13 cellular contexts compared by ENCODE assay signal in the genomic region with DNA sequence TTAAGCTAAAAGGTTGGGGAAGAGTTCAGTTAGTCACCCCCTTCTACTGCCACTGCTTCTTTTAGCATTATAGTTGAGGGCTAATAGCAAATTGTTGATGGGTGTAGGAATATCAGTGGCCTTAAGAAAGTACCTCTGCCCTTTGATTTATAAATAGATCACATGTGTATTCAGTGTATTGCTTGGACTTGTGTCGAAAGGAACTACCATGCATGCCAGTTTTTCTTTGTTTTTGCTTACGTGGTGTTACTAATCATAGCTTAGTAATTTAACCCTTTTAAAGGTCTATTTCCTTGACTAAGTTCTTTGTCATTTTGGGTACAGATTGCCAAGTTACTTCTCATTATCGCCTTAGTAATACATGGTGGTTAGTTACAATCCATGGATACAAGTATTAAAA.
DNase-seq lines count a peak whose midpoint lies in the region; ATAC-seq, FAIRE-seq and TF ChIP-seq lines count a peak whose summit lies in the region.
"Had no signal": no experiment of that assay in that cellular context is flagged by ENCODE, and none has a peak within 500 bp of the region (broad histone marks: within the 10 kb centered on the region; RNA-seq: fewer than 3 reads in every experiment).

No MANE protein-coding gene starts in this region.

- H3K27ac ChIP-seq in K562 (ENCODE audit: extremely low read depth, low read depth, low read length) (no peak overlapping the region), heart right ventricle (peak overlapping the region; percentile 32 to 85 (median 78)), skeletal muscle tissue (ENCODE audit: low read depth, low read length) (peak overlapping the region; percentile 93)
- H3K27ac ChIP-seq: brain microvascular endothelial cell had no signal

- no peak for TF ChIP-seq POLR2A in K562 (conservative IDR thresholded peaks at IDR 0.05)

- WGBS in K562 (ENCODE audit: insufficient coverage, low coverage, missing lambda C conversion rate) = 86% methylated on average over 3 of the region's 3 CpGs
- 19 to 27% methylated on average over 3 of the region's 3 CpGs for WGBS in heart right ventricle, 2 donors

- intact Hi-C loops in K562 (cut with micrococcal nuclease) = no loop called here
- intact Hi-C loops in heart right ventricle (cut with DNase I) = loop anchor here in 1 of 10 donors (10.0 kb wide), 1 partner anchor 61 kb away; no protein-coding TSS in a partner anchor

- H3K9me3 ChIP-seq in K562 (replicated peaks; ENCODE audit: control insufficient read depth, insufficient read depth, low read depth, low read length) = no peaks in the 10 kb centered on the region
- no peaks in the 10 kb centered on the region for H3K9me3 ChIP-seq in heart right ventricle
- H3K9me3 ChIP-seq in skeletal muscle tissue (ENCODE audit: control insufficient read depth in 3 of 3, low read length in 3 of 3) = no peaks in the 10 kb centered on the region

- CTCF ChIA-PET in K562 (lab: Yijun Ruan, JAX; ENCODE audit: low intra/inter-chr PET ratio) = no interaction called here

- no peak for TF ChIP-seq EP300 in K562 (IDR thresholded peaks at IDR 0.05; ENCODE audit: low read length)

- H3K9me1 ChIP-seq in K562 (ENCODE audit: control insufficient read depth, insufficient read depth, low read length) = no peaks in the 10 kb centered on the region

- in situ Hi-C loops in K562 (cut with MboI) = no loop called here

- no peak for ATAC-seq in K562
- ATAC-seq in heart right ventricle = peak; percentile 31 to 88 (median 77)
- ATAC-seq in HG03460 (IDR thresholded peaks at IDR 0.05; ENCODE audit: unreplicated experiment) = no peak

- DNase-seq in HPDE6-E6E7 (ENCODE audit: extremely low spot score) (peak; percentile 22), K562 (ENCODE audit: extremely low read depth in 1 of 4, low spot score in 3 of 4) (no peak), heart right ventricle (no peak), nucleus accumbens (lab: John Stamatoyannopoulos, UW) (no peak), NCI-H146 treated with DMSO at 0.1 percent for 48 hours (lab: John Stamatoyannopoulos, UW; ENCODE audit: unreplicated experiment) (no peak)
- no peak for DNase-seq in stimulated activated naive CD4-positive, alpha-beta T cell treated with Interleukin-2 at 50 U/mL for 16 hours (lab: John Stamatoyannopoulos, UW)
- DNase-seq: brain microvascular endothelial cell; DMS79; NCI-H146; stimulated activated CD4-positive, alpha-beta T cell treated with anti-CD3 and anti-CD28 coated beads, Interleukin-12 subunit alpha, Interleukin-12 subunit beta, amount 100 ng/mL, for 4 hours; stimulated activated CD8-positive, alpha-beta memory T cell treated with anti-CD3 and anti-CD28 coated beads, Interleukin-4, amount 100 ng/mL, for 48 hours had no signal

- no peaks in the 10 kb centered on the region for H4K20me1 ChIP-seq in K562 (replicated peaks; ENCODE audit: control insufficient read depth, insufficient read depth, low read length)

- H3K9ac ChIP-seq in K562 (ENCODE audit: insufficient read depth in 1 of 2, low read depth in 2 of 2, low read length in 2 of 2) = no peak overlapping the region
- H3K9ac ChIP-seq in skeletal muscle tissue (ENCODE audit: low read depth in 1 of 3, low read length in 3 of 3) = peak overlapping the region; percentile 63 to 72 (median 66)

- no peaks in the 10 kb centered on the region for H3K79me2 ChIP-seq in K562 (ENCODE audit: control insufficient read depth, insufficient read depth, low read length)

- TF ChIP-seq CTCF in K562 (IDR thresholded peaks at IDR 0.05 in 2 of 3, conservative IDR thresholded peaks at IDR 0.05 in 1 of 3; ENCODE audit: insufficient read depth in 2 of 3, low read depth in 1 of 3, low read length in 3 of 3) (no peak), heart right ventricle (IDR thresholded peaks at IDR 0.05) (no peak)

- no peak overlapping the region for H2AFZ ChIP-seq in K562 (ENCODE audit: low read depth, low read length)

- POLR2A ChIA-PET in K562 (lab: Yijun Ruan, JAX) = interaction anchor here (0.8 to 1.1 kb wide), 2 partner anchors 16 to 148 kb away, joined by 3 to 5 read pairs; no protein-coding TSS in a partner anchor

- H3K4me2 ChIP-seq in K562 (ENCODE audit: insufficient read depth, low read length) = no peak overlapping the region

- H3K4me1 ChIP-seq in K562 (replicated peaks in 1 of 2; ENCODE audit: control insufficient read depth in 2 of 2, insufficient read depth in 2 of 2, low read length in 2 of 2) (no peaks in the 10 kb centered on the region), heart right ventricle (peaks cover 0 to 16% (median 4%) of the 10 kb centered on the region in 9 donors), skeletal muscle tissue (ENCODE audit: control insufficient read depth in 3 of 3, insufficient read depth in 3 of 3, low read length in 3 of 3) (no peaks in the 10 kb centered on the region)

- H3K36me3 ChIP-seq in K562 (ENCODE audit: control insufficient read depth, insufficient read depth, low read length) (peaks cover 14% of the 10 kb centered on the region; the same call in 1 of the 3 replicates), heart right ventricle (peaks cover 0 to 50% (median 0%) of the 10 kb centered on the region in 9 donors), skeletal muscle tissue (ENCODE audit: control insufficient read depth in 3 of 3, insufficient read depth in 3 of 3, low read length in 3 of 3) (peaks cover 20 to 25% (median 24%) of the 10 kb centered on the region in 3 donors)
- H3K36me3 ChIP-seq: brain microvascular endothelial cell had no signal

- H3K27me3 ChIP-seq in K562 (ENCODE audit: control insufficient read depth in 2 of 2, insufficient read depth in 2 of 2, low read length in 2 of 2) (no peaks in the 10 kb centered on the region), heart right ventricle (no peaks in the 10 kb centered on the region), skeletal muscle tissue (ENCODE audit: control insufficient read depth in 3 of 3, insufficient read depth in 3 of 3, low read length in 3 of 3) (no peaks in the 10 kb centered on the region)
- H3K27me3 ChIP-seq: brain microvascular endothelial cell had no signal

- BruUV-seq in K562 (replicated peaks; lab: Mats Ljungman, UMichigan) = no TSS peak

- no peak for TF ChIP-seq RAD21 in K562 (CRISPR knock-in tag; conservative IDR thresholded peaks at IDR 0.05 in 1 of 2, IDR thresholded peaks at IDR 0.05 in 1 of 2)

- peak; percentile 37 for FAIRE-seq in K562 (lab: Jason Lieb, UNC)

- H3K4me3 ChIP-seq in K562 (no peak overlapping the region), heart right ventricle (peak overlapping the region in 8 of 10 donors; percentile 1 to 62 (median 40)), skeletal muscle tissue (ENCODE audit: low read length in 3 of 3) (no peak overlapping the region)

TF ChIP-seq in K562, 482 proteins besides CTCF, POLR2A, EP300 and RAD21:
- TF ChIP-seq FOXP1 (CRISPR knock-in tag; IDR thresholded peaks at IDR 0.05) = no peak
TF ChIP-seq in K562: peak in this region for 0.

Comparison
In these comparisons a context has a peak if more than half of its experiments do, and no peak if none do; other contexts are left out.
1. ATAC-seq: peak in heart right ventricle (8 of 8); none in K562 (single experiment) and HG03460 (single experiment).
2. H3K4me3 ChIP-seq: peak in heart right ventricle (8 of 10); none in K562 (single experiment) and skeletal muscle tissue (0 of 3).
3. H3K9ac ChIP-seq: peak in skeletal muscle tissue (3 of 3); none in K562 (0 of 2).